In the genomic region with DNA sequence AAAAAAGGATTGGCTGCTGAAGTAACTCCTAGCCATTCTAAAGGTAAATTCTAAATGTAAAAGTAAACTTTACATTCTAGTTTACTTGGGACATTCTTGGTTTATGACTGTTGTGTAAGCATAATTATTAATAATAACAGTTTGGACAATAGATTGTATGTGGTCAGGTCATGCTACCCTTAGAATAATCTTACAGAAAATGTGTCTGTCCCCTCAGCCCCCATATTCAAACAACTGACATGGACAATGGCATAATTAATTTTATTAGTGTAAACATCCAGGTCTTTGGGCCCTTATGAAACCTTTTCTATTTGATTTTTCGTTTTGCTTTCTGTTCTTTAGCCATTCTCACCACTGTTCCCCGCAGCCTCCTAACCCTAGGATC, we compare ENCODE assay signal across 1 cellular context.
TF ChIP-seq lines count a peak whose summit lies in the region.

No MANE protein-coding gene starts in this region.

TF ChIP-seq in SK-N-SH treated with all-trans-retinoic acid at 6 μM for 48 hours, 23 proteins besides CTCF, POLR2A, EP300 and RAD21 (continued from another document):
- TF ChIP-seq, protein P1, sequence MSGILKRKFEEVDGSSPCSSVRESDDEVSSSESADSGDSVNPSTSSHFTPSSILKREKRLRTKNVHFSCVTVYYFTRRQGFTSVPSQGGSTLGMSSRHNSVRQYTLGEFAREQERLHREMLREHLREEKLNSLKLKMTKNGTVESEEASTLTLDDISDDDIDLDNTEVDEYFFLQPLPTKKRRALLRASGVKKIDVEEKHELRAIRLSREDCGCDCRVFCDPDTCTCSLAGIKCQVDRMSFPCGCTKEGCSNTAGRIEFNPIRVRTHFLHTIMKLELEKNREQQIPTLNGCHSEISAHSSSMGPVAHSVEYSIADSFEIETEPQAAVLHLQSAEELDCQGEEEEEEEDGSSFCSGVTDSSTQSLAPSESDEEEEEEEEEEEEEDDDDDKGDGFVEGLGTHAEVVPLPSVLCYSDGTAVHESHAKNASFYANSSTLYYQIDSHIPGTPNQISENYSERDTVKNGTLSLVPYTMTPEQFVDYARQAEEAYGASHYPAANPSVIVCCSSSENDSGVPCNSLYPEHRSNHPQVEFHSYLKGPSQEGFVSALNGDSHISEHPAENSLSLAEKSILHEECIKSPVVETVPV (CRISPR knock-in tag; IDR thresholded peaks at IDR 0.05), result no peak
- no peak for TF ChIP-seq ZC3H10 (CRISPR knock-in tag; IDR thresholded peaks at IDR 0.05)
- TF ChIP-seq, protein P2, sequence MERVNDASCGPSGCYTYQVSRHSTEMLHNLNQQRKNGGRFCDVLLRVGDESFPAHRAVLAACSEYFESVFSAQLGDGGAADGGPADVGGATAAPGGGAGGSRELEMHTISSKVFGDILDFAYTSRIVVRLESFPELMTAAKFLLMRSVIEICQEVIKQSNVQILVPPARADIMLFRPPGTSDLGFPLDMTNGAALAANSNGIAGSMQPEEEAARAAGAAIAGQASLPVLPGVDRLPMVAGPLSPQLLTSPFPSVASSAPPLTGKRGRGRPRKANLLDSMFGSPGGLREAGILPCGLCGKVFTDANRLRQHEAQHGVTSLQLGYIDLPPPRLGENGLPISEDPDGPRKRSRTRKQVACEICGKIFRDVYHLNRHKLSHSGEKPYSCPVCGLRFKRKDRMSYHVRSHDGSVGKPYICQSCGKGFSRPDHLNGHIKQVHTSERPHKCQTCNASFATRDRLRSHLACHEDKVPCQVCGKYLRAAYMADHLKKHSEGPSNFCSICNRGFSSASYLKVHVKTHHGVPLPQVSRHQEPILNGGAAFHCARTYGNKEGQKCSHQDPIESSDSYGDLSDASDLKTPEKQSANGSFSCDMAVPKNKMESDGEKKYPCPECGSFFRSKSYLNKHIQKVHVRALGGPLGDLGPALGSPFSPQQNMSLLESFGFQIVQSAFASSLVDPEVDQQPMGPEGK (CRISPR knock-in tag; IDR thresholded peaks at IDR 0.05; ENCODE audit: borderline replicate concordance), result no peak
- no peak for TF ChIP-seq ZNF70 (CRISPR knock-in tag; IDR thresholded peaks at IDR 0.05)
- TF ChIP-seq PPARA (CRISPR knock-in tag; IDR thresholded peaks at IDR 0.05; ENCODE audit: borderline replicate concordance), result no peak
- no peak for TF ChIP-seq ISL1 (CRISPR knock-in tag; IDR thresholded peaks at IDR 0.05)
- TF ChIP-seq BACH2 (CRISPR knock-in tag; IDR thresholded peaks at IDR 0.05; ENCODE audit: borderline replicate concordance), result no peak
- no peak for TF ChIP-seq OSR1 (CRISPR knock-in tag; IDR thresholded peaks at IDR 0.05)
- no peak for TF ChIP-seq ESRRG (CRISPR knock-in tag; IDR thresholded peaks at IDR 0.05)
- no peak for TF ChIP-seq ZNF8 (CRISPR knock-in tag; IDR thresholded peaks at IDR 0.05)
- TF ChIP-seq ZFP30 (CRISPR knock-in tag; IDR thresholded peaks at IDR 0.05), result no peak
- no peak for TF ChIP-seq GLIS3 (CRISPR knock-in tag; IDR thresholded peaks at IDR 0.05)
